ENCODE assay signal across 16 cellular contexts in genomic region chr14:21184252-21184651, GRCh38. TPM values are rescaled to one million over a fixed set of nuclear protein-coding genes. Genes with fewer than 3 reads are reported as not detected.
DNase-seq lines count a peak whose midpoint lies in the region; ATAC-seq and TF ChIP-seq lines count a peak whose summit lies in the region.
"Had no signal": no experiment of that assay in that cellular context is flagged by ENCODE, and none has a peak within 500 bp of the region (broad histone marks: within the 10 kb centered on the region; RNA-seq: fewer than 3 reads in every experiment).

No MANE protein-coding gene starts in this region.

- H3K4me3 Mint-ChIP-seq in CD14-positive monocyte, result no peak overlapping the region
- H3K4me3 Mint-ChIP-seq: CD8-positive, alpha-beta T cell had no signal

- no peaks in the 10 kb centered on the region for H3K36me3 Mint-ChIP-seq in CD14-positive monocyte
- H3K36me3 Mint-ChIP-seq: CD8-positive, alpha-beta T cell had no signal

- H3K4me2 ChIP-seq in mesenchymal stem cell (ENCODE audit: low read length, poor library complexity, severe bottlenecking), result no peak overlapping the region

- H4K8ac ChIP-seq in mesenchymal stem cell (ENCODE audit: low read length), result no peak overlapping the region

- no peak overlapping the region for H3K27ac ChIP-seq in mesenchymal stem cell (ENCODE audit: low read length, poor library complexity, severe bottlenecking)
- H3K27ac ChIP-seq: C4-2B, GM23248, HL-60 had no signal

- H2AFZ ChIP-seq in mesenchymal stem cell (ENCODE audit: low read depth, low read length), result no peak overlapping the region
- H2AFZ ChIP-seq: GM23248 had no signal

- H3K79me1 ChIP-seq in mesenchymal stem cell (replicated peaks; ENCODE audit: low read length, poor library complexity, severe bottlenecking), result no peaks in the 10 kb centered on the region

- H2BK5ac ChIP-seq in mesenchymal stem cell (ENCODE audit: low read depth, low read length, poor library complexity, severe bottlenecking), result no peak overlapping the region

- no peak overlapping the region for H4K91ac ChIP-seq in mesenchymal stem cell (ENCODE audit: low read length)

- no CpG with 5 or more reads among the region's 1 CpG for WGBS in mesenchymal stem cell

- peaks cover 0 to 3% (median 1%) of the 10 kb centered on the region in 3 donors for H3K27me3 Mint-ChIP-seq in CD14-positive monocyte (ENCODE audit: low read depth in 3 of 3)

- in situ Hi-C loops in SK-MEL-5 (cut with HindIII; ENCODE audit: low pct_unique_long_range_greater_than_20kb, low sequenced_read_pairs), result no loop called here

- H3K4me1 Mint-ChIP-seq in CD14-positive monocyte, result peaks cover 2% of the 10 kb centered on the region

- H3K9me3 Mint-ChIP-seq in CD14-positive monocyte, result peaks cover 2 to 14% (median 8%) of the 10 kb centered on the region in 7 donors

- H3K14ac ChIP-seq in mesenchymal stem cell (ENCODE audit: low read length in 2 of 2), result no peak overlapping the region

- no peak overlapping the region for H2BK12ac ChIP-seq in mesenchymal stem cell (ENCODE audit: low read length in 2 of 2)

- H3K36me3 ChIP-seq in mesenchymal stem cell (ENCODE audit: control insufficient read depth in 1 of 2, insufficient read depth in 2 of 2, low read depth in 1 of 2, low read length in 2 of 2), result no peaks in the 10 kb centered on the region
- H3K36me3 ChIP-seq: BE2C had no signal

- intact Hi-C loops in left ventricle myocardium superior (cut with micrococcal nuclease), result no loop called here
- intact Hi-C loops in sciatic nerve (cut with DNase I), result no loop called here
- intact Hi-C loops in CD14-positive monocyte (cut with micrococcal nuclease), result no loop called here

- no peaks in the 10 kb centered on the region for H3K4me1 ChIP-seq in mesenchymal stem cell (ENCODE audit: control insufficient read depth, insufficient read depth, low read depth, low read length)
- H3K4me1 ChIP-seq: BE2C had no signal

- no peak overlapping the region for H3K27ac Mint-ChIP-seq in CD14-positive monocyte
- H3K27ac Mint-ChIP-seq: CD8-positive, alpha-beta T cell had no signal

- H3K18ac ChIP-seq in mesenchymal stem cell (ENCODE audit: low read depth in 1 of 2, low read length in 2 of 2), result no peak overlapping the region

- H3K9me3 ChIP-seq in mesenchymal stem cell (ENCODE audit: control insufficient read depth, low read length), result peaks cover 4% of the 10 kb centered on the region
- H3K9me3 ChIP-seq: BE2C had no signal

- H3K23ac ChIP-seq in mesenchymal stem cell (ENCODE audit: low read length in 2 of 2), result no peak overlapping the region

- peak; percentile 56 for ATAC-seq in left ventricle myocardium superior
- ATAC-seq in sciatic nerve, result peak; percentile 46
- no peak for ATAC-seq in GM19467 (IDR thresholded peaks at IDR 0.05; ENCODE audit: unreplicated experiment)
- ATAC-seq in HG03039 (IDR thresholded peaks at IDR 0.05; ENCODE audit: unreplicated experiment), result no peak
- ATAC-seq: CD8-positive, alpha-beta T cell; HCT116 had no signal

- H2AK5ac ChIP-seq in mesenchymal stem cell (ENCODE audit: low read length, severe bottlenecking), result no peak overlapping the region

- DNase-seq in Ammon's horn (ENCODE audit: low spot score), result peak; percentile 27
- DNase-seq in SK-MEL-5 (ENCODE audit: low read depth, low spot score), result peak; percentile 80
- no peak for DNase-seq in left ventricle myocardium superior
- no peak for DNase-seq in sciatic nerve (ENCODE audit: low spot score)
- DNase-seq in mesenchymal stem cell, result no peak
- no peak for DNase-seq in CD14-positive monocyte (ENCODE audit: low spot score)
- DNase-seq: BE2C; CD8-positive, alpha-beta T cell; DMS53; GF-D8; GM23248 had no signal

- H2BK15ac ChIP-seq in mesenchymal stem cell (ENCODE audit: low read depth, poor library complexity, severe bottlenecking), result no peak overlapping the region

- no peak for TF ChIP-seq CTCF in CD14-positive monocyte (IDR thresholded peaks at IDR 0.05)

- no peak overlapping the region for H3K4ac ChIP-seq in mesenchymal stem cell (ENCODE audit: low read depth in 1 of 2, low read length in 2 of 2)

- H3K27me3 ChIP-seq in mesenchymal stem cell (ENCODE audit: control insufficient read depth in 1 of 2, insufficient read depth in 1 of 2, low read length in 2 of 2), result peaks cover 0 to 2% of the 10 kb centered on the region in 2 experiments

- no peak overlapping the region for H2BK120ac ChIP-seq in mesenchymal stem cell (ENCODE audit: low read depth, low read length)

- H3K9ac ChIP-seq in mesenchymal stem cell (ENCODE audit: low read length), result no peak overlapping the region
- H3K9ac ChIP-seq: GM23248 had no signal

- H3K4me3 ChIP-seq in mesenchymal stem cell (ENCODE audit: insufficient read depth in 1 of 2, low read depth in 1 of 2, low read length in 2 of 2), result no peak overlapping the region
- H3K4me3 ChIP-seq: GM23248 had no signal

RNA-seq across cellular contexts. Expression of gene OR5AU1, which starts 28.4 kb away (rescaled TPM):
- total RNA-seq in SK-MEL-5 (2014; rRNA removed; shearing (Covaris generic)), result not detected in 2 replicates
- polyA plus RNA-seq in SK-MEL-5 (2015; cell fraction: cytosol; rRNA removed), result not detected in 2 replicates
- polyA plus RNA-seq in SK-MEL-5 (2015; cell fraction: nucleus; rRNA removed), result not detected in 2 replicates
- total RNA-seq in left ventricle myocardium superior (not detected), sciatic nerve (not detected)
- polyA plus RNA-seq in mesenchymal stem cell (2013, experiment 1 of 2), result not detected
- not detected for polyA plus RNA-seq in mesenchymal stem cell (2013, experiment 2 of 2)
- not detected for polyA plus RNA-seq in CD14-positive monocyte
- total RNA-seq: CD8-positive, alpha-beta T cell; GM23248 had no signal
- polyA plus RNA-seq: GM23248 had no signal

Comparison
In these comparisons a context has a peak if more than half of its experiments do, and no peak if none do; other contexts are left out.
1. DNase-seq: peak in Ammon's horn (single experiment) and SK-MEL-5 (single experiment); none in left ventricle myocardium superior (single experiment), sciatic nerve (single experiment), mesenchymal stem cell (single experiment) and CD14-positive monocyte (single experiment).
2. ATAC-seq: peak in left ventricle myocardium superior (single experiment) and sciatic nerve (single experiment); none in GM19467 (single experiment) and HG03039 (single experiment).